ENCODE assay signal across 29 cellular contexts in the genomic region with DNA sequence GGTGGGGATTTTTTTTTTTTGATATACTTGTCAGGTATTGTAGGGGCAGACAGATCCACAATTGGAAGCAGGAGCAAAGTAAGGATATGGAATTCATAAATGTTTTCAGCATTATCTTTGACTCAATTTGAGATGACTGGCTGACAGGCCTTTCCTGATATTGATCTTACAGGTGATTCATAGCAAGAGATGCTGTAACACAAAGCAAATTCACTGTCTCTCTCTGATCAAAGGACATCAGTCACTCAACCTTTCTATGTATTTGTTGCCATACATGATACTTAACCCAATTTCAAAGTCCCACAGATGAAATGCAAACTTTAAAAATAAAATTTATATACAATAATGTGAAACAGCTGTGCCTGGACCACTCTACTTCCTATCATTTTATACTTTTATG.
A peak's percentile ranks its signal among the peaks of the same experiment; 100 is the strongest.
DNase-seq lines count a peak whose midpoint lies in the region; ATAC-seq and TF ChIP-seq lines count a peak whose summit lies in the region.
"Had no signal": no experiment of that assay in that cellular context is flagged by ENCODE, and none has a peak within 500 bp of the region (broad histone marks: within the 10 kb centered on the region; RNA-seq: fewer than 3 reads in every experiment).

No MANE protein-coding gene starts in this region.

- no peaks in the 10 kb centered on the region for H3K4me1 Mint-ChIP-seq in activated T-helper 17 cell treated with anti-CD3 and anti-CD28 coated beads, Interleukin-2, amount 50 U/mL, for 72 hours
- H3K4me1 Mint-ChIP-seq in stimulated activated effector memory CD8-positive, alpha-beta T cell treated with anti-CD3 and anti-CD28 coated beads, Interleukin-12 subunit alpha, Interleukin-12 subunit beta, amount 100 ng/mL, for 72 hours: no peaks in the 10 kb centered on the region
- H3K4me1 Mint-ChIP-seq: B cell; CD14-positive monocyte; CD4-positive, CD25-positive, alpha-beta regulatory T cell; CD8-positive, alpha-beta memory T cell had no signal

- peaks cover 5% of the 10 kb centered on the region for H3K27me3 Mint-ChIP-seq in activated T-helper 17 cell treated with anti-CD3 and anti-CD28 coated beads, Interleukin-2, amount 50 U/mL, for 72 hours
- H3K27me3 Mint-ChIP-seq: B cell; CD4-positive, alpha-beta memory T cell; CD4-positive, alpha-beta T cell; CD4-positive, CD25-positive, alpha-beta regulatory T cell; CD8-positive, alpha-beta memory T cell had no signal

- peaks cover 12% of the 10 kb centered on the region in 2 donors for H3K9me3 Mint-ChIP-seq in activated naive CD4-positive, alpha-beta T cell treated with anti-CD3 and anti-CD28 coated beads, Interleukin-2, amount 50 U/mL, for 72 hours
- H3K9me3 Mint-ChIP-seq in activated T-helper 17 cell treated with anti-CD3 and anti-CD28 coated beads, Interleukin-2, amount 50 U/mL, for 72 hours: peaks cover 5% of the 10 kb centered on the region
- H3K9me3 Mint-ChIP-seq in stimulated activated effector memory CD8-positive, alpha-beta T cell treated with anti-CD3 and anti-CD28 coated beads, Interleukin-12 subunit alpha, Interleukin-12 subunit beta, amount 100 ng/mL, for 72 hours: no peaks in the 10 kb centered on the region
- H3K9me3 Mint-ChIP-seq: CD4-positive, alpha-beta T cell had no signal

- no peaks in the 10 kb centered on the region for H3K36me3 Mint-ChIP-seq in activated naive CD4-positive, alpha-beta T cell treated with anti-CD3 and anti-CD28 coated beads, Interleukin-2, amount 50 U/mL, for 72 hours
- H3K36me3 Mint-ChIP-seq in activated T-helper 17 cell treated with anti-CD3 and anti-CD28 coated beads, Interleukin-2, amount 50 U/mL, for 72 hours (ENCODE audit: low read depth): no peaks in the 10 kb centered on the region
- H3K36me3 Mint-ChIP-seq in stimulated activated effector memory CD8-positive, alpha-beta T cell treated with anti-CD3 and anti-CD28 coated beads, Interleukin-12 subunit alpha, Interleukin-12 subunit beta, amount 100 ng/mL, for 72 hours: no peaks in the 10 kb centered on the region
- H3K36me3 Mint-ChIP-seq: CD14-positive monocyte; CD4-positive, alpha-beta memory T cell; CD4-positive, CD25-positive, alpha-beta regulatory T cell; CD8-positive, alpha-beta memory T cell; CD8-positive, alpha-beta T cell had no signal

- TF ChIP-seq CTCF in GM13977 (IDR thresholded peaks at IDR 0.05; ENCODE audit: extremely low read depth, insufficient read depth, missing control alignments): no peak

- in situ Hi-C loops in GM13977 (cut with MboI; ENCODE audit: low pct_unique_long_range_greater_than_20kb, low sequenced_read_pairs, unreplicated experiment): no loop called here

- no peak for DNase-seq in activated naive CD4-positive, alpha-beta T cell treated with anti-CD3 and anti-CD28 coated beads, Interleukin-2, amount 50 U/mL, for 72 hours (ENCODE audit: low spot score in 2 of 2)
- no peak for DNase-seq in activated naive CD4-positive, alpha-beta T cell (lab: John Stamatoyannopoulos, UW)
- no peak for DNase-seq in stimulated activated effector memory CD8-positive, alpha-beta T cell treated with anti-CD3 and anti-CD28 coated beads, Interleukin-12 subunit alpha, Interleukin-12 subunit beta, amount 100 ng/mL, for 72 hours (ENCODE audit: low spot score in 2 of 2)
- DNase-seq in GM13977 (ENCODE audit: low spot score): no peak
- DNase-seq in NCI-H2107 treated with DMSO at 0.1 percent for 48 hours (lab: John Stamatoyannopoulos, UW; ENCODE audit: unreplicated experiment): no peak
- DNase-seq: 8988T; ACHN; AML-193; BE2C; C1 segment of cervical spinal cord; Caco-2; Calu3; CD4-positive, alpha-beta memory T cell; CD4-positive, alpha-beta T cell; CD4-positive, CD25-positive, alpha-beta regulatory T cell; CD8-positive, alpha-beta memory T cell; CD8-positive, alpha-beta T cell; COR-L47; DMS 273 treated with DMSO at 0.1 percent for 48 hours; DMS153; DMS53; DMS79; DMS79 treated with DMSO at 0.1 percent for 48 hours; DND-41; EL had no signal

- no peak overlapping the region for H3K27ac Mint-ChIP-seq in activated naive CD4-positive, alpha-beta T cell treated with anti-CD3 and anti-CD28 coated beads, Interleukin-2, amount 50 U/mL, for 72 hours
- no peak overlapping the region for H3K27ac Mint-ChIP-seq in activated T-helper 17 cell treated with anti-CD3 and anti-CD28 coated beads, Interleukin-2, amount 50 U/mL, for 72 hours
- no peak overlapping the region for H3K27ac Mint-ChIP-seq in stimulated activated effector memory CD8-positive, alpha-beta T cell treated with anti-CD3 and anti-CD28 coated beads, Interleukin-12 subunit alpha, Interleukin-12 subunit beta, amount 100 ng/mL, for 72 hours
- H3K27ac Mint-ChIP-seq: B cell; CD14-positive monocyte; CD4-positive, alpha-beta memory T cell; CD4-positive, alpha-beta T cell; CD4-positive, CD25-positive, alpha-beta regulatory T cell; CD8-positive, alpha-beta memory T cell; CD8-positive, alpha-beta T cell had no signal

- H3K4me3 Mint-ChIP-seq in activated T-helper 17 cell treated with anti-CD3 and anti-CD28 coated beads, Interleukin-2, amount 50 U/mL, for 72 hours: no peak overlapping the region
- H3K4me3 Mint-ChIP-seq in stimulated activated effector memory CD8-positive, alpha-beta T cell treated with anti-CD3 and anti-CD28 coated beads, Interleukin-12 subunit alpha, Interleukin-12 subunit beta, amount 100 ng/mL, for 72 hours: no peak overlapping the region
- H3K4me3 Mint-ChIP-seq: B cell; CD14-positive monocyte; CD4-positive, alpha-beta memory T cell; CD4-positive, alpha-beta T cell; CD4-positive, CD25-positive, alpha-beta regulatory T cell; CD8-positive, alpha-beta memory T cell; CD8-positive, alpha-beta T cell had no signal

- ATAC-seq in activated naive CD4-positive, alpha-beta T cell treated with anti-CD3 and anti-CD28 coated beads, Interleukin-2, amount 50 U/mL, for 72 hours: peak; percentile 28 to 92
- peak; percentile 53 for ATAC-seq in activated T-helper 17 cell treated with anti-CD3 and anti-CD28 coated beads, Interleukin-2, amount 50 U/mL, for 72 hours (replicated peaks)
- peak; percentile 19 for ATAC-seq in stimulated activated effector memory CD8-positive, alpha-beta T cell treated with anti-CD3 and anti-CD28 coated beads, Interleukin-12 subunit alpha, Interleukin-12 subunit beta, amount 100 ng/mL, for 72 hours
- ATAC-seq: A549; CD8-positive, alpha-beta T cell had no signal
